17 cellular contexts compared by ENCODE assay signal in genomic region chr5:58241383-58241782, GRCh38.
DNase-seq lines count a peak whose midpoint lies in the region; ATAC-seq, FAIRE-seq and TF ChIP-seq lines count a peak whose summit lies in the region.
"Had no signal": no experiment of that assay in that cellular context is flagged by ENCODE, and none has a peak within 500 bp of the region (broad histone marks: within the 10 kb centered on the region; RNA-seq: fewer than 3 reads in every experiment).

No MANE protein-coding gene starts in this region.

- H3K4me2 ChIP-seq in HepG2 (ENCODE audit: low read depth, low read length) = no peak overlapping the region
- H3K4me2 ChIP-seq: A549 had no signal

- intact Hi-C loops in HepG2 (cut with micrococcal nuclease; ENCODE audit: unreplicated experiment) = no loop called here
- intact Hi-C loops in esophagus squamous epithelium (cut with DNase I) = no loop called here
- intact Hi-C loops in lower lobe of right lung (cut with DNase I) = no loop called here

- no peaks in the 10 kb centered on the region for H3K36me3 ChIP-seq in liver (ENCODE audit: control insufficient read depth in 4 of 4, insufficient read depth in 3 of 4, low read depth in 1 of 4, low read length in 3 of 4)
- no peaks in the 10 kb centered on the region for H3K36me3 ChIP-seq in HepG2 (replicated peaks in 1 of 2; ENCODE audit: control insufficient read depth in 1 of 2, insufficient read depth in 2 of 2, low read length in 2 of 2)
- H3K36me3 ChIP-seq in esophagus squamous epithelium = no peaks in the 10 kb centered on the region
- H3K36me3 ChIP-seq in lower lobe of right lung = no peaks in the 10 kb centered on the region
- H3K36me3 ChIP-seq: suprapubic skin had no signal

- no TSS peak for BruUV-seq in HepG2 (replicated peaks; lab: Mats Ljungman, UMichigan)

- H3K4me1 Mint-ChIP-seq in WTC11 = peaks cover 9% of the 10 kb centered on the region
- H3K4me1 Mint-ChIP-seq: activated naive CD8-positive, alpha-beta T cell treated with anti-CD3 and anti-CD28 coated beads for 36 hours; CD4-positive, alpha-beta memory T cell had no signal

- H3K36me3 Mint-ChIP-seq in WTC11 = no peaks in the 10 kb centered on the region
- H3K36me3 Mint-ChIP-seq: activated naive CD8-positive, alpha-beta T cell treated with anti-CD3 and anti-CD28 coated beads for 36 hours; CD4-positive, alpha-beta memory T cell had no signal

- CTCF ChIA-PET in HepG2 (lab: Yijun Ruan, JAX; ENCODE audit: low intra/inter-chr PET ratio, low total read pairs) = no interaction called here
- CTCF ChIA-PET in WTC11 (lab: Charles Lee) = no interaction called here

- no peaks in the 10 kb centered on the region for H3K79me2 ChIP-seq in HepG2 (ENCODE audit: insufficient read depth, low read length)

- FAIRE-seq in HepG2 (lab: Jason Lieb, UNC) = no peak
- FAIRE-seq: A549, H1 had no signal

- TF ChIP-seq CTCF in liver (IDR thresholded peaks at IDR 0.05; ENCODE audit: low read depth, low read length, missing input control) = no peak
- TF ChIP-seq CTCF in HepG2 (CRISPR knock-in tag; IDR thresholded peaks at IDR 0.05) = no peak
- TF ChIP-seq CTCF in esophagus squamous epithelium (IDR thresholded peaks at IDR 0.05) = no peak
- TF ChIP-seq CTCF in lower lobe of right lung (IDR thresholded peaks at IDR 0.05) = no peak
- no peak for TF ChIP-seq CTCF in WTC11 (IDR thresholded peaks at IDR 0.05)

- no peaks in the 10 kb centered on the region for H4K20me1 ChIP-seq in HepG2 (ENCODE audit: insufficient read depth, low read length)

- H3K4me1 ChIP-seq in liver (ENCODE audit: control insufficient read depth in 4 of 4, insufficient read depth in 4 of 4, low read length in 3 of 4) (no peaks in the 10 kb centered on the region), HepG2 (ENCODE audit: insufficient read depth, low read length) (no peaks in the 10 kb centered on the region), esophagus squamous epithelium (peaks cover 0 to 24% (median 0%) of the 10 kb centered on the region in 3 donors), lower lobe of right lung (peaks cover 7% of the 10 kb centered on the region)
- H3K4me1 ChIP-seq: suprapubic skin had no signal

- H3K27ac Mint-ChIP-seq in WTC11 = no peak overlapping the region; the same call in 1 of the 2 replicates
- H3K27ac Mint-ChIP-seq: activated B cell treated with CpG ODN at 0.5 μM for 24 hours; activated naive CD8-positive, alpha-beta T cell treated with anti-CD3 and anti-CD28 coated beads for 36 hours; CD4-positive, alpha-beta memory T cell; nephron progenitor cell had no signal

- H3K9ac ChIP-seq in liver (ENCODE audit: low read depth in 1 of 2, low read length in 2 of 2) (no peak overlapping the region), HepG2 (ENCODE audit: insufficient read depth, low read depth, low read length) (no peak overlapping the region)

- no peaks in the 10 kb centered on the region for H3K27me3 ChIP-seq in liver (ENCODE audit: control insufficient read depth in 4 of 4, insufficient read depth in 4 of 4, low read length in 3 of 4)
- H3K27me3 ChIP-seq in HepG2 (ENCODE audit: control insufficient read depth in 1 of 2, insufficient read depth in 2 of 2, low read length in 2 of 2) = no peaks in the 10 kb centered on the region
- no peaks in the 10 kb centered on the region for H3K27me3 ChIP-seq in esophagus squamous epithelium
- H3K27me3 ChIP-seq in lower lobe of right lung (ENCODE audit: low read depth) = no peaks in the 10 kb centered on the region
- H3K27me3 ChIP-seq: suprapubic skin had no signal

- DNase-seq in HepG2 (ENCODE audit: low spot score) (no peak), esophagus squamous epithelium (lab: John Stamatoyannopoulos, UW) (no peak), lower lobe of right lung (no peak), OCI-M2 (lab: John Stamatoyannopoulos, UW; ENCODE audit: unreplicated experiment) (no peak), WTC11 (ENCODE audit: low spot score) (no peak), foreskin melanocyte (no peak), epidermal melanocyte (ENCODE audit: insufficient read length, low spot score) (no peak)
- DNase-seq: activated B cell treated with CpG ODN at 0.5 μM for 24 hours; activated naive CD8-positive, alpha-beta T cell treated with anti-CD3 and anti-CD28 coated beads for 36 hours; CD4-positive, alpha-beta memory T cell; islet precursor cell; NCI-H2081; nephron progenitor cell had no signal

- no peaks in the 10 kb centered on the region for H3K27me3 Mint-ChIP-seq in WTC11 (ENCODE audit: low read depth)
- H3K27me3 Mint-ChIP-seq: activated B cell treated with CpG ODN at 0.5 μM for 24 hours had no signal

- WGBS in liver = 67% methylated on average over 3 of the region's 3 CpGs
- WGBS in HepG2 (ENCODE audit: low lambda C conversion rate) = 40% methylated on average over 2 of the region's 3 CpGs
- 28 to 39% methylated on average over 3 of the region's 3 CpGs for WGBS in esophagus squamous epithelium, 2 donors

- TF ChIP-seq EP300 in HepG2 (IDR thresholded peaks at IDR 0.05; ENCODE audit: low read depth in 2 of 2, low read length in 2 of 2) = no peak
- no peak for TF ChIP-seq EP300 in HepG2 (CRISPR knock-in tag; IDR thresholded peaks at IDR 0.05; ENCODE audit: borderline replicate concordance)

- no peak for TF ChIP-seq POLR2A in HepG2 (IDR thresholded peaks at IDR 0.05; ENCODE audit: insufficient read depth in 1 of 2, low read depth in 2 of 2, low read length in 2 of 2)
- no peak for TF ChIP-seq POLR2A in esophagus squamous epithelium (IDR thresholded peaks at IDR 0.05)

- no peak overlapping the region for H3K4me3 Mint-ChIP-seq in WTC11
- H3K4me3 Mint-ChIP-seq: activated B cell treated with CpG ODN at 0.5 μM for 24 hours; activated naive CD8-positive, alpha-beta T cell treated with anti-CD3 and anti-CD28 coated beads for 36 hours; CD4-positive, alpha-beta memory T cell; nephron progenitor cell had no signal

- H2AFZ ChIP-seq in HepG2 (ENCODE audit: low read length) = no peak overlapping the region

- no peaks in the 10 kb centered on the region for H3K9me3 Mint-ChIP-seq in WTC11
- H3K9me3 Mint-ChIP-seq: activated B cell treated with CpG ODN at 0.5 μM for 24 hours; activated naive CD8-positive, alpha-beta T cell treated with anti-CD3 and anti-CD28 coated beads for 36 hours; nephron progenitor cell had no signal

- H3K9me3 ChIP-seq in liver (ENCODE audit: control insufficient read depth in 4 of 4, low read length in 3 of 4) (no peaks in the 10 kb centered on the region), HepG2 (ENCODE audit: low read length) (no peaks in the 10 kb centered on the region), esophagus squamous epithelium (no peaks in the 10 kb centered on the region), lower lobe of right lung (no peaks in the 10 kb centered on the region)
- H3K9me3 ChIP-seq: A549, suprapubic skin had no signal

- POLR2A ChIA-PET in HepG2 (lab: Yijun Ruan, JAX) (no interaction called here), WTC11 (lab: Charles Lee) (no interaction called here)

- ATAC-seq in HepG2 (no peak), lower lobe of right lung (peak; percentile 35 to 71), WTC11 (no peak)
- ATAC-seq: A549 had no signal

- in situ Hi-C loops in HepG2 (cut with HindIII; ENCODE audit: extremely low pct_ligation_motif_present, low pct_unique_long_range_greater_than_20kb) = no loop called here

- peak in 1 of 2 donors; percentile 20 for TF ChIP-seq RAD21 in liver (IDR thresholded peaks at IDR 0.05)
- no peak for TF ChIP-seq RAD21 in HepG2 (CRISPR knock-in tag; IDR thresholded peaks at IDR 0.05)

- H3K4me3 ChIP-seq in liver (ENCODE audit: low read depth in 1 of 3, low read length in 3 of 3) (no peak overlapping the region), HepG2 (replicated peaks in 1 of 3; ENCODE audit: insufficient read depth in 1 of 3, low read depth in 2 of 3, low read length in 3 of 3) (no peak overlapping the region), esophagus squamous epithelium (no peak overlapping the region), lower lobe of right lung (no peak overlapping the region)
- H3K4me3 ChIP-seq: A549, suprapubic skin had no signal

- H3K27ac ChIP-seq in liver (ENCODE audit: low read depth in 1 of 2, low read length in 2 of 2) (no peak overlapping the region), HepG2 (ENCODE audit: extremely low read length, insufficient read depth, low read length) (no peak overlapping the region), esophagus squamous epithelium (peak overlapping the region in 3 of 4 donors; percentile 33 to 45 (median 42)), lower lobe of right lung (peak overlapping the region; percentile 59)
- H3K27ac ChIP-seq: suprapubic skin had no signal

TF ChIP-seq in HepG2, 621 proteins besides CTCF, POLR2A, EP300 and RAD21:
- TF ChIP-seq NR1H2 (CRISPR knock-in tag; IDR thresholded peaks at IDR 0.05; ENCODE audit: borderline replicate concordance, low read depth) (no peak), SP1 (IDR thresholded peaks at IDR 0.05) (no peak), SP1 (CRISPR knock-in tag; IDR thresholded peaks at IDR 0.05) (no peak)
TF ChIP-seq in HepG2: peak in this region for 0.

TF ChIP-seq in WTC11, 78 proteins besides CTCF, POLR2A, EP300 and RAD21 (continues in another document):
- TF ChIP-seq AFF4 (CRISPR knock-in tag; IDR thresholded peaks at IDR 0.05; ENCODE audit: borderline replicate concordance) (no peak), CBFB (CRISPR knock-in tag; IDR thresholded peaks at IDR 0.05; ENCODE audit: low read depth) (no peak), HMGA2 (CRISPR knock-in tag; IDR thresholded peaks at IDR 0.05) (no peak)

Comparison
In these comparisons a context has a peak if more than half of its experiments do, and no peak if none do; other contexts are left out.
1. H3K27ac ChIP-seq: peak in esophagus squamous epithelium (3 of 4) and lower lobe of right lung (single experiment); none in liver (0 of 2) and HepG2 (single experiment).
2. ATAC-seq: peak in lower lobe of right lung (2 of 2); none in HepG2 (single experiment) and WTC11 (single experiment).